ENCODE assay signal across 8 cellular contexts in genomic region chr16:4538386-4539235, GRCh38. TPM values are rescaled to one million over a fixed set of nuclear protein-coding genes. Genes with fewer than 3 reads are reported as not detected.
DNase-seq lines count a peak whose midpoint lies in the region; ATAC-seq and TF ChIP-seq lines count a peak whose summit lies in the region.

TSS of gene CDIP1 (minus strand) at chr16:4538773. CDS start at chr16:4514130, 24,643 bp downstream.

- peaks cover 11% of the 10 kb centered on the region for H3K9me3 Mint-ChIP-seq in activated CD4-positive, alpha-beta T cell treated with anti-CD3 and anti-CD28 coated beads, Interleukin-2, amount 10 ng/mL, durations not matched to agents 7 days and 5 days

- no peaks in the 10 kb centered on the region for H3K36me3 ChIP-seq in colonic mucosa

- H3K27ac ChIP-seq in AG04450 (ENCODE audit: low read depth, low read length) (peak within 1 kb of the TSS; percentile 39), colonic mucosa (peak within 1 kb of the TSS; percentile 68)

- intact Hi-C loops in colonic mucosa (cut with DNase I) = no loop called here

- peak within 1 kb of the TSS; percentile 77 for H3K4me3 Mint-ChIP-seq in activated CD4-positive, alpha-beta T cell treated with anti-CD3 and anti-CD28 coated beads, Interleukin-2, amount 10 ng/mL, durations not matched to agents 7 days and 5 days

- H3K9me3 ChIP-seq in AG04450 (ENCODE audit: control insufficient read depth, insufficient read depth, low read length) (peaks cover 20% of the 10 kb centered on the region), colonic mucosa (no peaks in the 10 kb centered on the region)

- H3K4me1 Mint-ChIP-seq in activated CD4-positive, alpha-beta T cell treated with anti-CD3 and anti-CD28 coated beads, Interleukin-2, amount 10 ng/mL, durations not matched to agents 7 days and 5 days = peaks cover 47% of the 10 kb centered on the region

- peak; percentile 72 for ATAC-seq in GM19025 (IDR thresholded peaks at IDR 0.05; ENCODE audit: low read depth, unreplicated experiment)
- ATAC-seq in HG03354 (IDR thresholded peaks at IDR 0.05; ENCODE audit: poor library complexity, severe bottlenecking, unreplicated experiment) = peak; percentile 85

- no peak for TF ChIP-seq CTCF in AG04450 (IDR thresholded peaks at IDR 0.05; ENCODE audit: low read depth, low read length)
- TF ChIP-seq CTCF in colonic mucosa (IDR thresholded peaks at IDR 0.05) = no peak

- H3K36me3 Mint-ChIP-seq in activated CD4-positive, alpha-beta T cell treated with anti-CD3 and anti-CD28 coated beads, Interleukin-2, amount 10 ng/mL, durations not matched to agents 7 days and 5 days (ENCODE audit: low read depth) = peaks cover 27% of the 10 kb centered on the region

- H3K27ac Mint-ChIP-seq in activated CD4-positive, alpha-beta T cell treated with anti-CD3 and anti-CD28 coated beads, Interleukin-2, amount 10 ng/mL, durations not matched to agents 7 days and 5 days = peak within 1 kb of the TSS; percentile 90

- peaks cover 1% of the 10 kb centered on the region for H3K27me3 Mint-ChIP-seq in activated CD4-positive, alpha-beta T cell treated with anti-CD3 and anti-CD28 coated beads, Interleukin-2, amount 10 ng/mL, durations not matched to agents 7 days and 5 days

- POLR2A ChIA-PET in AG04450 (lab: Yijun Ruan, JAX) = interaction anchor here (0.6 kb wide), 1 partner anchor 57 kb away, joined by 5 read pairs; no protein-coding TSS in a partner anchor
- POLR2A ChIA-PET in activated CD4-positive, alpha-beta T cell treated with anti-CD3 and anti-CD28 coated beads, Interleukin-2, amount 10 ng/mL, durations not matched to agents 7 days and 5 days (lab: Charles Lee) = interaction anchor here (0.6 to 1.2 kb wide), 3 partner anchors 9 to 38 kb away, joined by 3 to 4 read pairs (median 3); no protein-coding TSS in a partner anchor

- peak; percentile 79 for DNase-seq in AG04450 (ENCODE audit: low read depth, low spot score)
- DNase-seq in NCI-H510A treated with DMSO at 0.1 percent for 48 hours (lab: John Stamatoyannopoulos, UW) = peak; percentile 78
- peak; percentile 94 for DNase-seq in activated CD4-positive, alpha-beta T cell treated with anti-CD3 and anti-CD28 coated beads, Interleukin-2, amount 10 ng/mL, durations not matched to agents 7 days and 5 days
- peak; percentile 97 for DNase-seq in colonic mucosa
- DNase-seq in kidney tubule cell (ENCODE audit: low spot score) = peak; percentile 95
- DNase-seq in stimulated activated CD4-positive, alpha-beta T cell treated with anti-CD3 and anti-CD28 coated beads, Interleukin-1b, Interleukin-23, amount 100 ng/mL, for 1 hour (ENCODE audit: low read depth in 2 of 2) = peak; percentile 81 to 94

- H3K27me3 ChIP-seq in AG04450 (ENCODE audit: control insufficient read depth, insufficient read depth, low read length) = peaks cover 12% of the 10 kb centered on the region
- no peaks in the 10 kb centered on the region for H3K27me3 ChIP-seq in colonic mucosa

- H3K9ac ChIP-seq in colonic mucosa (ENCODE audit: low read depth in 2 of 2, low read length in 2 of 2) = peak within 1 kb of the TSS; percentile 59 to 74

- CTCF ChIA-PET in AG04450 (lab: Charles Lee) = interaction anchor here (0.5 to 1.5 kb wide), 2 partner anchors 10 to 60 kb away, joined by 5 to 12 read pairs; no protein-coding TSS in a partner anchor
- CTCF ChIA-PET in activated CD4-positive, alpha-beta T cell treated with anti-CD3 and anti-CD28 coated beads, Interleukin-2, amount 10 ng/mL, durations not matched to agents 7 days and 5 days (lab: Charles Lee) = interaction anchor here (0.5 to 3.1 kb wide), 4 partner anchors 10 to 264 kb away, joined by 3 to 14 read pairs (median 5); no protein-coding TSS in a partner anchor

- H3K4me3 ChIP-seq in AG04450 (ENCODE audit: low read depth, low read length) (peak within 1 kb of the TSS; percentile 76), colonic mucosa (peak within 1 kb of the TSS; percentile 71)

- no peaks in the 10 kb centered on the region for H3K4me1 ChIP-seq in colonic mucosa

RNA-seq across cellular contexts. Expression of gene CDIP1, which starts in this region (rescaled TPM):
- 12.2 and 14.9 TPM in 2 replicates for polyA plus RNA-seq in AG04450 (2011; rRNA removed)
- polyA minus RNA-seq in AG04450 (2011; rRNA and poly(A)+ RNA removed) = 7.9 and 9.4 TPM in 2 replicates
- 10 to 100 TPM; 44.2 to 45.2 TPM for total RNA-seq in activated CD4-positive, alpha-beta T cell treated with anti-CD3 and anti-CD28 coated beads, Interleukin-2, amount 10 ng/mL, durations not matched to agents 7 days and 5 days
- 10 to 100 TPM; 13.1 to 18.4 TPM for total RNA-seq in colonic mucosa

Comparison
In these comparisons a context has a peak if more than half of its experiments do, and no peak if none do; other contexts are left out.
1. Peak in every context shown above with its lines: DNase-seq, ATAC-seq, H3K4me3 ChIP-seq and H3K27ac ChIP-seq.